22 cellular contexts compared by ENCODE assay signal in the genomic region with DNA sequence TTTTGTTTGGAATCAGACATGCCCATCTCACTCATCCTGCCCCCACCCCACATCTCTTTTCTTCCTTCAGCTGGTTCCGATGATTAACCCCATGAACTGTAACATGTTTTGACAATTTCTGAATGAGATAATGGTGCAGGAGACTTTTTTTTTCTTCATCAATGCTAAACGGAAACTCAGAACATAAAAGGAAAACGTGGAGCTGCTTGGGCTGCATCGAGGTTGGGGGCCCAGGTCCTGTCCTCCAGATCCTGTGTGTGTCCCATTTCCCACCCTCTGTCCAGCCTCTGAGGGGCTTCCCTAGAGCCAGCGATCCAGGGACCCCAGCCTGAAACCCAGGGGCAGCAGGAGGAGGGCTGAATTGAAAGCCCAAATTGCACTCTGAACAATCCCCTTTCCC.
DNase-seq lines count a peak whose midpoint lies in the region; ATAC-seq, FAIRE-seq and TF ChIP-seq lines count a peak whose summit lies in the region.
"Had no signal": no experiment of that assay in that cellular context is flagged by ENCODE, and none has a peak within 500 bp of the region (broad histone marks: within the 10 kb centered on the region; RNA-seq: fewer than 3 reads in every experiment).

No MANE protein-coding gene starts in this region.

- no peaks in the 10 kb centered on the region for H3K27me3 ChIP-seq in PC-3 (ENCODE audit: low read length)

- H3F3A ChIP-seq in PC-3 (ENCODE audit: low read length, unreplicated experiment), result no peaks in the 10 kb centered on the region

- H2AFZ ChIP-seq in PC-3 (ENCODE audit: low read length), result peak overlapping the region; percentile 56; the same call in 1 of the 2 replicates
- H2AFZ ChIP-seq: GM23248 had no signal

- no peaks in the 10 kb centered on the region for H3K79me2 ChIP-seq in PC-3 (ENCODE audit: low read length)

- no TSS peak for BruUV-seq in PC-3 (replicated peaks; lab: Mats Ljungman, UMichigan)

- POLR2A ChIA-PET in PC-3 (lab: Charles Lee; ENCODE audit: unreplicated experiment), result no interaction called here

- H3K4me2 ChIP-seq in PC-3 (ENCODE audit: low read length), result peak overlapping the region; percentile 63
- H3K4me2 ChIP-seq: KMS-11 had no signal

- H3K36me3 ChIP-seq in PC-3 (ENCODE audit: low read depth, low read length), result no peaks in the 10 kb centered on the region
- H3K36me3 ChIP-seq: BE2C had no signal

- FAIRE-seq in HTR-8/SVneo (lab: Jason Lieb, UNC), result no peak
- FAIRE-seq: GM12892 had no signal

- H3K9me2 ChIP-seq in PC-3 (replicated peaks; ENCODE audit: low read length), result no peaks in the 10 kb centered on the region
- H3K9me2 ChIP-seq: SK-N-SH had no signal

- H3K4me1 ChIP-seq in PC-3 (ENCODE audit: insufficient read depth, low read length), result peaks cover 27% of the 10 kb centered on the region
- H3K4me1 ChIP-seq: BE2C had no signal

- no peaks in the 10 kb centered on the region for H3K9me3 ChIP-seq in PC-3 (ENCODE audit: low read length)
- H3K9me3 ChIP-seq: BE2C, SK-N-SH had no signal

- no peak for ATAC-seq in PC-3

- TF ChIP-seq CTCF in PC-3 (conservative IDR thresholded peaks at IDR 0.05; ENCODE audit: low read depth, low read length), result no peak

- intact Hi-C loops in PC-3 (cut with micrococcal nuclease), result loop anchor here (5.0 kb wide), 3 partner anchors 84 to 254 kb away; no protein-coding TSS in a partner anchor

- no peak overlapping the region for H3K4me3 ChIP-seq in PC-3 (ENCODE audit: low read length)
- H3K4me3 ChIP-seq: GM23248 had no signal

- CTCF ChIA-PET in PC-3 (lab: Charles Lee), result interaction anchor here (0.8 kb wide), 1 partner anchor 116 kb away, joined by 3 read pairs; no protein-coding TSS in a partner anchor

- H3K27ac ChIP-seq in PC-3 (ENCODE audit: low read length), result peak overlapping the region; percentile 85
- H3K27ac ChIP-seq: GM23248, KMS-11 had no signal

- no peaks in the 10 kb centered on the region for H4K20me1 ChIP-seq in PC-3 (ENCODE audit: low read length)

- no peak for DNase-seq in PC-3
- peak; percentile 10 for DNase-seq in dermis blood vessel endothelial cell
- peak; percentile 20 for DNase-seq in kidney glomerular epithelial cell (lab: John Stamatoyannopoulos, UW)
- no peak for DNase-seq in activated naive CD4-positive, alpha-beta T cell treated with Interleukin-2 at 50 U/mL for 16 hours
- no peak for DNase-seq in cortex of kidney (lab: John Stamatoyannopoulos, UW)
- DNase-seq in T-helper 1 cell, result no peak
- no peak for DNase-seq in HTR-8/SVneo (ENCODE audit: insufficient read length, low spot score)
- DNase-seq: BE2C; CD8-positive, alpha-beta memory T cell; DMS153; DND-41; GM23248; H7; HFFc6; MM.1S; NCI-H1417; NCI-H1694; NCI-H2029 treated with DMSO at 0.1 percent for 48 hours; NCI-H526 treated with DMSO at 0.1 percent for 48 hours; SK-N-SH had no signal

- peak overlapping the region; percentile 47; the same call in 1 of the 2 replicates for H3K9ac ChIP-seq in PC-3 (ENCODE audit: low read length)
- H3K9ac ChIP-seq: GM23248, KMS-11, SK-N-SH had no signal

Comparison
In these comparisons a context has a peak if more than half of its experiments do, and no peak if none do; other contexts are left out.
1. DNase-seq: peak in dermis blood vessel endothelial cell (single experiment) and kidney glomerular epithelial cell (single experiment); none in PC-3 (single experiment), activated naive CD4-positive, alpha-beta T cell treated with Interleukin-2 at 50 U/mL for 16 hours (single experiment), cortex of kidney (single experiment), T-helper 1 cell (0 of 5) and HTR-8/SVneo (single experiment).